Comparison of ENCODE assay signal across 8 cellular contexts in genomic region chr18:67515987-67516431, GRCh38. TPM values are rescaled to one million over a fixed set of nuclear protein-coding genes. Genes with fewer than 3 reads are reported as not detected.
DNase-seq lines count a peak whose midpoint lies in the region; ATAC-seq and TF ChIP-seq lines count a peak whose summit lies in the region.

No MANE protein-coding gene starts in this region.

- peak; percentile 27 to 48 for TF ChIP-seq CTCF in left lung (IDR thresholded peaks at IDR 0.05)

- DNase-seq in A172 (ENCODE audit: low spot score) (peak; percentile 59), NCI-H2227 (lab: John Stamatoyannopoulos, UW; ENCODE audit: unreplicated experiment) (peak; percentile 88), dermis blood vessel endothelial cell (peak; percentile 90), left lung (peak; percentile 87 to 94)
- peak; percentile 68 to 72 for DNase-seq in activated CD4-positive, alpha-beta T cell treated with anti-CD3 and anti-CD28 coated beads, Interleukin-2, amount 50 U/mL, for 48 hours
- DNase-seq in stimulated activated CD4-positive, alpha-beta T cell treated with anti-CD3 and anti-CD28 coated beads, Interleukin-2, amount 100 ng/mL, for 4 hours (ENCODE audit: low read depth): peak; percentile 21

- H3K27me3 ChIP-seq in left lung: peaks cover 0 to 29% of the 10 kb centered on the region in 2 donors

- intact Hi-C loops in left lung (cut with DNase I): no loop called here

- peak overlapping the region; percentile 73 to 91 for H3K4me3 ChIP-seq in left lung

- no peaks in the 10 kb centered on the region for H3K36me3 ChIP-seq in left lung

- peaks cover 2 to 16% of the 10 kb centered on the region in 2 donors for H3K4me1 ChIP-seq in left lung

- H3K27ac ChIP-seq in left lung: peak overlapping the region; percentile 81 to 91

- H3K9me3 ChIP-seq in left lung: no peaks in the 10 kb centered on the region

- ATAC-seq in GM18519 (IDR thresholded peaks at IDR 0.05; ENCODE audit: low FRiP score, unreplicated experiment) (peak; percentile 22), HG03095 (IDR thresholded peaks at IDR 0.05; ENCODE audit: unreplicated experiment) (peak; percentile 37), left lung (peak; percentile 83)

RNA-seq across cellular contexts. Expression of gene DSEL, which starts 0.5 kb away (rescaled TPM):
- 5.9 and 6.8 TPM in 2 replicates for total RNA-seq in A172 (2014; rRNA removed; shearing (Covaris generic))
- total RNA-seq in dermis blood vessel endothelial cell: 9.2 and 10.6 TPM in 2 replicates
- 10 to 100 TPM; 14.2 to 17.3 TPM for total RNA-seq in left lung

Comparison
In these comparisons a context has a peak if more than half of its experiments do, and no peak if none do; other contexts are left out.
1. Peak in every context shown above with its lines: DNase-seq, ATAC-seq, H3K4me3 ChIP-seq and H3K27ac ChIP-seq.
2. DNase-seq: peak in every context shown above with its lines; median percentile 90 in left lung; 90 in dermis blood vessel endothelial cell; 88 in NCI-H2227; 70 in activated CD4-positive, alpha-beta T cell treated with anti-CD3 and anti-CD28 coated beads, Interleukin-2, amount 50 U/mL, for 48 hours; 59 in A172; 21 in stimulated activated CD4-positive, alpha-beta T cell treated with anti-CD3 and anti-CD28 coated beads, Interleukin-2, amount 100 ng/mL, for 4 hours.
3. ATAC-seq: peak in every context shown above with its lines; median percentile 83 in left lung; 37 in HG03095; 22 in GM18519.